In the genomic region with DNA sequence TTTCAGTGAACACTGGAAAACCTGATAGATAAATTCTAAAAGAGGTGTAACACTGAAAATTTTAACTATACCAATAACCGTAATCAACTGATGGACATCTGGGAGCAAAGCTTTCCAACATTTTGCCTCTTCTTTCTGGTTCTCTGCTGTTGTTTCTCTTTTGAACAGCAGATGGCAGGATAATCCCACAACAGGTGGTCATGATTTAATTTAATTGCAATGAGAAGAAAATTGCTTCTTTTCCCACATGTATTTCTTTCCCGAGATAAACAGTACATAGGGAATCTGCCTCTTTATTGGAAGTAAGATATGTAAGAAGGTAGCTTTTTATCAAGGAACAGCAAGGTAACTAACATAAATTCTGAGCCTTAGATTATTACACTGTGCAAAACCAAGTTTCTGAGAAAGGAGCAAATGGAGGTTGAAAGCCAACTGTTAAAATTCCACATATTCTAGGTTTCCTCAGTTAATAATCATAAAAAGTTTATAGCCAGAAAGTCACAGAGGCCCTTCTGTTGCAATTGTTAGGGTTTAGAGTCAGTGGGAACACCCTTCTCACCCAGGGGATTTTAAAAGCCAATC, we compare ENCODE assay signal across 1 cellular context.
TF ChIP-seq lines count a peak whose summit lies in the region.

No MANE protein-coding gene starts in this region.

TF ChIP-seq in K562, 482 proteins besides CTCF, POLR2A, EP300 and RAD21 (continued from another document):
- TF ChIP-seq, protein P1, sequence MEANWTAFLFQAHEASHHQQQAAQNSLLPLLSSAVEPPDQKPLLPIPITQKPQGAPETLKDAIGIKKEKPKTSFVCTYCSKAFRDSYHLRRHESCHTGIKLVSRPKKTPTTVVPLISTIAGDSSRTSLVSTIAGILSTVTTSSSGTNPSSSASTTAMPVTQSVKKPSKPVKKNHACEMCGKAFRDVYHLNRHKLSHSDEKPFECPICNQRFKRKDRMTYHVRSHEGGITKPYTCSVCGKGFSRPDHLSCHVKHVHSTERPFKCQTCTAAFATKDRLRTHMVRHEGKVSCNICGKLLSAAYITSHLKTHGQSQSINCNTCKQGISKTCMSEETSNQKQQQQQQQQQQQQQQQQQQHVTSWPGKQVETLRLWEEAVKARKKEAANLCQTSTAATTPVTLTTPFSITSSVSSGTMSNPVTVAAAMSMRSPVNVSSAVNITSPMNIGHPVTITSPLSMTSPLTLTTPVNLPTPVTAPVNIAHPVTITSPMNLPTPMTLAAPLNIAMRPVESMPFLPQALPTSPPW (CRISPR knock-in tag; IDR thresholded peaks at IDR 0.05), result peak; percentile 61
- TF ChIP-seq, protein P2, sequence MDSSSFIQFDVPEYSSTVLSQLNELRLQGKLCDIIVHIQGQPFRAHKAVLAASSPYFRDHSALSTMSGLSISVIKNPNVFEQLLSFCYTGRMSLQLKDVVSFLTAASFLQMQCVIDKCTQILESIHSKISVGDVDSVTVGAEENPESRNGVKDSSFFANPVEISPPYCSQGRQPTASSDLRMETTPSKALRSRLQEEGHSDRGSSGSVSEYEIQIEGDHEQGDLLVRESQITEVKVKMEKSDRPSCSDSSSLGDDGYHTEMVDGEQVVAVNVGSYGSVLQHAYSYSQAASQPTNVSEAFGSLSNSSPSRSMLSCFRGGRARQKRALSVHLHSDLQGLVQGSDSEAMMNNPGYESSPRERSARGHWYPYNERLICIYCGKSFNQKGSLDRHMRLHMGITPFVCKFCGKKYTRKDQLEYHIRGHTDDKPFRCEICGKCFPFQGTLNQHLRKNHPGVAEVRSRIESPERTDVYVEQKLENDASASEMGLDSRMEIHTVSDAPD (CRISPR knock-in tag; IDR thresholded peaks at IDR 0.05), result no peak
- TF ChIP-seq MTF1 (CRISPR knock-in tag; IDR thresholded peaks at IDR 0.05; ENCODE audit: borderline replicate concordance) (no peak), ZFP30 (CRISPR knock-in tag; IDR thresholded peaks at IDR 0.05; ENCODE audit: borderline replicate concordance) (no peak), MYNN (IDR thresholded peaks at IDR 0.05) (no peak), MYNN (CRISPR knock-in tag; IDR thresholded peaks at IDR 0.05) (no peak), ZFP1 (CRISPR knock-in tag; IDR thresholded peaks at IDR 0.05) (no peak), TCFL5 (CRISPR knock-in tag; conservative IDR thresholded peaks at IDR 0.05) (no peak), ZNF436 (CRISPR knock-in tag; IDR thresholded peaks at IDR 0.05) (no peak), U2AF1 (optimal IDR thresholded peaks at IDR 0.05; ENCODE audit: low read depth, low read length) (no peak)
- TF ChIP-seq, protein P3, sequence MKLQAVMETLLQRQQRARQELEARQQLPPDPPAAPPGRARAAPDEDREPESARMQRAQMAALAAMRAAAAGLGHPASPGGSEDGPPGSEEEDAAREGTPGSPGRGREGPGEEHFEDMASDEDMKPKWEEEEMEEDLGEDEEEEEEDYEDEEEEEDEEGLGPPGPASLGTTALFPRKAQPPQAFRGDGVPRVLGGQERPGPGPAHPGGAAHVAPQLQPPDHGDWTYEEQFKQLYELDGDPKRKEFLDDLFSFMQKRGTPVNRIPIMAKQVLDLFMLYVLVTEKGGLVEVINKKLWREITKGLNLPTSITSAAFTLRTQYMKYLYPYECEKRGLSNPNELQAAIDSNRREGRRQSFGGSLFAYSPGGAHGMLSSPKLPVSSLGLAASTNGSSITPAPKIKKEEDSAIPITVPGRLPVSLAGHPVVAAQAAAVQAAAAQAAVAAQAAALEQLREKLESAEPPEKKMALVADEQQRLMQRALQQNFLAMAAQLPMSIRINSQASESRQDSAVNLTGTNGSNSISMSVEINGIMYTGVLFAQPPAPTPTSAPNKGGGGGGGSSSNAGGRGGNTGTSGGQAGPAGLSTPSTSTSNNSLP (IDR thresholded peaks at IDR 0.05; ENCODE audit: borderline replicate concordance, low read depth, low read length), result peak; percentile 98
- TF ChIP-seq, protein P4, sequence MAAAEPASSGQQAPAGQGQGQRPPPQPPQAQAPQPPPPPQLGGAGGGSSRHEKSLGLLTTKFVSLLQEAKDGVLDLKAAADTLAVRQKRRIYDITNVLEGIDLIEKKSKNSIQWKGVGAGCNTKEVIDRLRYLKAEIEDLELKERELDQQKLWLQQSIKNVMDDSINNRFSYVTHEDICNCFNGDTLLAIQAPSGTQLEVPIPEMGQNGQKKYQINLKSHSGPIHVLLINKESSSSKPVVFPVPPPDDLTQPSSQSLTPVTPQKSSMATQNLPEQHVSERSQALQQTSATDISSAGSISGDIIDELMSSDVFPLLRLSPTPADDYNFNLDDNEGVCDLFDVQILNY (CRISPR knock-in tag; IDR thresholded peaks at IDR 0.05), result no peak
